In the genomic region with DNA sequence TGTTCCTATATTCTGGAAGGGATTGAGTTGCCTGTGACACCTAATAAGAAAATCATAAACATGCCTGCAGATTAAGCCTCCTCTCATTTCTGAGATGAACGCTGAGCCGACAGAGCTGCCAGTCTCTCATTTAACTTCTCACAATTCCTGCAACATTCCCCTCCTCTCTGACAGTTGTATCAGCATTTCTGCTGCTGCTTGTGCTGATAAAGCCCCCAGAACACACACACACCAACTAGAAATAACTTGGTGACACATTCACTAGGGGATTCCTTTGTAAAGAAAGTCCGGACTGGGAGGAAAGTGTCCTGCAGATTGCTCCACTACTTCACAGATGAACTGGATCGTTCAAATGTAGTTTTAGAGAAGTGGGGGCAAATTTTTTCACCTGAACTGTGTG, we compare ENCODE assay signal across 1 cellular context.
TF ChIP-seq lines count a peak whose summit lies in the region.

No MANE protein-coding gene starts in this region.

TF ChIP-seq in HCT116, 20 proteins besides CTCF, POLR2A, EP300 and RAD21 (continued from another document):
- TF ChIP-seq, protein P1, sequence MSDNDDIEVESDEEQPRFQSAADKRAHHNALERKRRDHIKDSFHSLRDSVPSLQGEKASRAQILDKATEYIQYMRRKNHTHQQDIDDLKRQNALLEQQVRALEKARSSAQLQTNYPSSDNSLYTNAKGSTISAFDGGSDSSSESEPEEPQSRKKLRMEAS (IDR thresholded peaks at IDR 0.05): no peak
- TF ChIP-seq CEBPB (IDR thresholded peaks at IDR 0.05; ENCODE audit: low read depth) (no peak), CBX3 (IDR thresholded peaks at IDR 0.05; ENCODE audit: low read depth) (no peak), SIN3A (IDR thresholded peaks at IDR 0.05; ENCODE audit: low read depth) (no peak), EGR1 (IDR thresholded peaks at IDR 0.05; ENCODE audit: low read depth) (no peak), YY1 (IDR thresholded peaks at IDR 0.05; ENCODE audit: extremely low read depth, insufficient replicate concordance, low read depth, low read length) (no peak), ELF1 (IDR thresholded peaks at IDR 0.05; ENCODE audit: borderline replicate concordance, low read depth) (no peak), FOSL1 (IDR thresholded peaks at IDR 0.05; ENCODE audit: low read depth) (no peak)
- TF ChIP-seq, protein P2, sequence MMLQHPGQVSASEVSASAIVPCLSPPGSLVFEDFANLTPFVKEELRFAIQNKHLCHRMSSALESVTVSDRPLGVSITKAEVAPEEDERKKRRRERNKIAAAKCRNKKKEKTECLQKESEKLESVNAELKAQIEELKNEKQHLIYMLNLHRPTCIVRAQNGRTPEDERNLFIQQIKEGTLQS (IDR thresholded peaks at IDR 0.05): no peak
- TF ChIP-seq, protein P3, sequence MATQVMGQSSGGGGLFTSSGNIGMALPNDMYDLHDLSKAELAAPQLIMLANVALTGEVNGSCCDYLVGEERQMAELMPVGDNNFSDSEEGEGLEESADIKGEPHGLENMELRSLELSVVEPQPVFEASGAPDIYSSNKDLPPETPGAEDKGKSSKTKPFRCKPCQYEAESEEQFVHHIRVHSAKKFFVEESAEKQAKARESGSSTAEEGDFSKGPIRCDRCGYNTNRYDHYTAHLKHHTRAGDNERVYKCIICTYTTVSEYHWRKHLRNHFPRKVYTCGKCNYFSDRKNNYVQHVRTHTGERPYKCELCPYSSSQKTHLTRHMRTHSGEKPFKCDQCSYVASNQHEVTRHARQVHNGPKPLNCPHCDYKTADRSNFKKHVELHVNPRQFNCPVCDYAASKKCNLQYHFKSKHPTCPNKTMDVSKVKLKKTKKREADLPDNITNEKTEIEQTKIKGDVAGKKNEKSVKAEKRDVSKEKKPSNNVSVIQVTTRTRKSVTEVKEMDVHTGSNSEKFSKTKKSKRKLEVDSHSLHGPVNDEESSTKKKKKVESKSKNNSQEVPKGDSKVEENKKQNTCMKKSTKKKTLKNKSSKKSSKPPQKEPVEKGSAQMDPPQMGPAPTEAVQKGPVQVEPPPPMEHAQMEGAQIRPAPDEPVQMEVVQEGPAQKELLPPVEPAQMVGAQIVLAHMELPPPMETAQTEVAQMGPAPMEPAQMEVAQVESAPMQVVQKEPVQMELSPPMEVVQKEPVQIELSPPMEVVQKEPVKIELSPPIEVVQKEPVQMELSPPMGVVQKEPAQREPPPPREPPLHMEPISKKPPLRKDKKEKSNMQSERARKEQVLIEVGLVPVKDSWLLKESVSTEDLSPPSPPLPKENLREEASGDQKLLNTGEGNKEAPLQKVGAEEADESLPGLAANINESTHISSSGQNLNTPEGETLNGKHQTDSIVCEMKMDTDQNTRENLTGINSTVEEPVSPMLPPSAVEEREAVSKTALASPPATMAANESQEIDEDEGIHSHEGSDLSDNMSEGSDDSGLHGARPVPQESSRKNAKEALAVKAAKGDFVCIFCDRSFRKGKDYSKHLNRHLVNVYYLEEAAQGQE (IDR thresholded peaks at IDR 0.05; ENCODE audit: low read depth): no peak
